Comparison of ENCODE assay signal across 1 cellular context in the genomic region with DNA sequence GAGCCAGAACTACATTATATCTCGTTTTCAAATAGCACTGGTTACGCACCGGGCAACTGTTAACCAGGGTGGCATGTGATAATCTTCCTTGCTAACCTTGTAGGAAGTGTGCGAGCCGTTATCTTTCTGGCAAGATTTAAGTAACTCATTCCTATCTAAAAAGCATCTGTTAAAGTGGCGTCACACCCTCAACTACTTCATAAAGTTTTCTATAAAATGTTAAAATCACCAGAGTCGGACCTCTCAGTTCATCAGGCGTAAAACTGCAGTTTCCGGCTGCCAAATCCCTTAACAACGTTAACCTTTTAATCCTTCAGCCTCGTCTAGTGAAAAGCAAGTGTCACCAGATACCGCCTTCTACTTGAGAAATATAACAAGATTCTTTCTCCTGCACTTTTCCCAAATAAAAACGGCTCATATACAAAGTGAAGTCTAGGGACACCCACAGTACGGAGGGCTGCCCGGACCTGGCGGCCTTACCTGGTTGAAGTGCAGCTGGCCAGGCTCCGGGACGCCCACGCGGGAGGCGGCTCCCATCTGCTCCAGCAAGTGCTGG.
TF ChIP-seq lines count a peak whose summit lies in the region.

No MANE protein-coding gene starts in this region.

TF ChIP-seq in K562, 482 proteins besides CTCF, POLR2A, EP300 and RAD21 (continued from another document):
- TF ChIP-seq, protein P1, sequence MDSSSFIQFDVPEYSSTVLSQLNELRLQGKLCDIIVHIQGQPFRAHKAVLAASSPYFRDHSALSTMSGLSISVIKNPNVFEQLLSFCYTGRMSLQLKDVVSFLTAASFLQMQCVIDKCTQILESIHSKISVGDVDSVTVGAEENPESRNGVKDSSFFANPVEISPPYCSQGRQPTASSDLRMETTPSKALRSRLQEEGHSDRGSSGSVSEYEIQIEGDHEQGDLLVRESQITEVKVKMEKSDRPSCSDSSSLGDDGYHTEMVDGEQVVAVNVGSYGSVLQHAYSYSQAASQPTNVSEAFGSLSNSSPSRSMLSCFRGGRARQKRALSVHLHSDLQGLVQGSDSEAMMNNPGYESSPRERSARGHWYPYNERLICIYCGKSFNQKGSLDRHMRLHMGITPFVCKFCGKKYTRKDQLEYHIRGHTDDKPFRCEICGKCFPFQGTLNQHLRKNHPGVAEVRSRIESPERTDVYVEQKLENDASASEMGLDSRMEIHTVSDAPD (CRISPR knock-in tag; IDR thresholded peaks at IDR 0.05) = no peak
- TF ChIP-seq DIDO1 (tag; IDR thresholded peaks at IDR 0.05; ENCODE audit: low read depth) (no peak), YY1 (IDR thresholded peaks at IDR 0.05; ENCODE audit: borderline replicate concordance in 1 of 3, control insufficient read depth in 1 of 3, extremely low read depth in 1 of 3, insufficient read depth in 3 of 3, insufficient read length in 1 of 3, insufficient replicate concordance in 2 of 3, low read depth in 1 of 3, low read length in 2 of 3) (no peak), ERF (CRISPR knock-in tag; IDR thresholded peaks at IDR 0.05) (no peak), RBM22 (IDR thresholded peaks at IDR 0.05; ENCODE audit: low read depth, low read length, poor library complexity, severe bottlenecking) (no peak), FUS (optimal IDR thresholded peaks at IDR 0.05; ENCODE audit: low read depth, low read length) (no peak), BRD9 (IDR thresholded peaks at IDR 0.05; ENCODE audit: low read depth, partially characterized antibody) (no peak), SMARCA4 (IDR thresholded peaks at IDR 0.05) (peak; percentile 49), SP1 (CRISPR knock-in tag; IDR thresholded peaks at IDR 0.05) (peak; percentile 42; the same call in 1 of the 2 replicates), ZC3H8 (IDR thresholded peaks at IDR 0.05) (no peak), ZNF436 (CRISPR knock-in tag; IDR thresholded peaks at IDR 0.05) (no peak), MED1 (CRISPR knock-in tag; IDR thresholded peaks at IDR 0.05; ENCODE audit: borderline replicate concordance) (no peak), ILK (tag; IDR thresholded peaks at IDR 0.05; ENCODE audit: borderline replicate concordance, low read depth) (no peak), ZNF644 (tag; IDR thresholded peaks at IDR 0.05; ENCODE audit: low read depth) (no peak), CHD4 (IDR thresholded peaks at IDR 0.05; ENCODE audit: insufficient read depth, insufficient replicate concordance, low read depth, low read length, poor library complexity, severe bottlenecking) (no peak), ZNF143 (CRISPR knock-in tag; IDR thresholded peaks at IDR 0.05) (no peak), RBM39 (optimal IDR thresholded peaks at IDR 0.05; ENCODE audit: low read depth, low read length) (no peak), GATAD2B (IDR thresholded peaks at IDR 0.05; ENCODE audit: borderline replicate concordance) (no peak), PTRF (tag; IDR thresholded peaks at IDR 0.05) (no peak), JUNB (CRISPR knock-in tag; conservative IDR thresholded peaks at IDR 0.05) (no peak), SAFB (IDR thresholded peaks at IDR 0.05; ENCODE audit: borderline replicate concordance, low read depth, low read length) (no peak)
- TF ChIP-seq, protein P2, sequence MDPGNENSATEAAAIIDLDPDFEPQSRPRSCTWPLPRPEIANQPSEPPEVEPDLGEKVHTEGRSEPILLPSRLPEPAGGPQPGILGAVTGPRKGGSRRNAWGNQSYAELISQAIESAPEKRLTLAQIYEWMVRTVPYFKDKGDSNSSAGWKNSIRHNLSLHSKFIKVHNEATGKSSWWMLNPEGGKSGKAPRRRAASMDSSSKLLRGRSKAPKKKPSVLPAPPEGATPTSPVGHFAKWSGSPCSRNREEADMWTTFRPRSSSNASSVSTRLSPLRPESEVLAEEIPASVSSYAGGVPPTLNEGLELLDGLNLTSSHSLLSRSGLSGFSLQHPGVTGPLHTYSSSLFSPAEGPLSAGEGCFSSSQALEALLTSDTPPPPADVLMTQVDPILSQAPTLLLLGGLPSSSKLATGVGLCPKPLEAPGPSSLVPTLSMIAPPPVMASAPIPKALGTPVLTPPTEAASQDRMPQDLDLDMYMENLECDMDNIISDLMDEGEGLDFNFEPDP (CRISPR knock-in tag; IDR thresholded peaks at IDR 0.05) = no peak
- TF ChIP-seq, protein P3, sequence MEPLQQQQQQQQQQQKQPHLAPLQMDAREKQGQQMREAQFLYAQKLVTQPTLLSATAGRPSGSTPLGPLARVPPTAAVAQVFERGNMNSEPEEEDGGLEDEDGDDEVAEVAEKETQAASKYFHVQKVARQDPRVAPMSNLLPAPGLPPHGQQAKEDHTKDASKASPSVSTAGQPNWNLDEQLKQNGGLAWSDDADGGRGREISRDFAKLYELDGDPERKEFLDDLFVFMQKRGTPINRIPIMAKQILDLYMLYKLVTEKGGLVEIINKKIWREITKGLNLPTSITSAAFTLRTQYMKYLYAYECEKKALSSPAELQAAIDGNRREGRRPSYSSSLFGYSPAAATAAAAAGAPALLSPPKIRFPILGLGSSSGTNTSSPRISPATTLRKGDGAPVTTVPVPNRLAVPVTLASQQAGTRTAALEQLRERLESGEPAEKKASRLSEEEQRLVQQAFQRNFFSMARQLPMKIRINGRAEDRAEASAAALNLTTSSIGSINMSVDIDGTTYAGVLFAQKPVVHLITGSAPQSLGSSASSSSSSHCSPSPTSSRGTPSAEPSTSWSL (CRISPR knock-in tag; IDR thresholded peaks at IDR 0.05; ENCODE audit: borderline replicate concordance) = no peak
- TF ChIP-seq, protein P4, sequence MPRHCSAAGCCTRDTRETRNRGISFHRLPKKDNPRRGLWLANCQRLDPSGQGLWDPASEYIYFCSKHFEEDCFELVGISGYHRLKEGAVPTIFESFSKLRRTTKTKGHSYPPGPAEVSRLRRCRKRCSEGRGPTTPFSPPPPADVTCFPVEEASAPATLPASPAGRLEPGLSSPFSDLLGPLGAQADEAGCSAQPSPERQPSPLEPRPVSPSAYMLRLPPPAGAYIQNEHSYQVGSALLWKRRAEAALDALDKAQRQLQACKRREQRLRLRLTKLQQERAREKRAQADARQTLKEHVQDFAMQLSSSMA (CRISPR knock-in tag; IDR thresholded peaks at IDR 0.05) = no peak
- TF ChIP-seq, protein P5, sequence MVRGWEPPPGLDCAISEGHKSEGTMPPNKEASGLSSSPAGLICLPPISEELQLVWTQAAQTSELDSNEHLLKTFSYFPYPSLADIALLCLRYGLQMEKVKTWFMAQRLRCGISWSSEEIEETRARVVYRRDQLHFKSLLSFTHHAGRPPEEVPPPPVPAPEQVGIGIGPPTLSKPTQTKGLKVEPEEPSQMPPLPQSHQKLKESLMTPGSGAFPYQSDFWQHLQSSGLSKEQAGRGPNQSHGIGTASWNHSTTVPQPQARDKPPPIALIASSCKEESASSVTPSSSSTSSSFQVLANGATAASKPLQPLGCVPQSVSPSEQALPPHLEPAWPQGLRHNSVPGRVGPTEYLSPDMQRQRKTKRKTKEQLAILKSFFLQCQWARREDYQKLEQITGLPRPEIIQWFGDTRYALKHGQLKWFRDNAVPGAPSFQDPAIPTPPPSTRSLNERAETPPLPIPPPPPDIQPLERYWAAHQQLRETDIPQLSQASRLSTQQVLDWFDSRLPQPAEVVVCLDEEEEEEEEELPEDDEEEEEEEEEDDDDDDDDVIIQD (CRISPR knock-in tag; IDR thresholded peaks at IDR 0.05) = no peak
- TF ChIP-seq, protein P6, sequence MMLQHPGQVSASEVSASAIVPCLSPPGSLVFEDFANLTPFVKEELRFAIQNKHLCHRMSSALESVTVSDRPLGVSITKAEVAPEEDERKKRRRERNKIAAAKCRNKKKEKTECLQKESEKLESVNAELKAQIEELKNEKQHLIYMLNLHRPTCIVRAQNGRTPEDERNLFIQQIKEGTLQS (IDR thresholded peaks at IDR 0.05) = no peak
- TF ChIP-seq, protein P6 (CRISPR knock-in tag; conservative IDR thresholded peaks at IDR 0.05) = no peak
- TF ChIP-seq, protein P7, sequence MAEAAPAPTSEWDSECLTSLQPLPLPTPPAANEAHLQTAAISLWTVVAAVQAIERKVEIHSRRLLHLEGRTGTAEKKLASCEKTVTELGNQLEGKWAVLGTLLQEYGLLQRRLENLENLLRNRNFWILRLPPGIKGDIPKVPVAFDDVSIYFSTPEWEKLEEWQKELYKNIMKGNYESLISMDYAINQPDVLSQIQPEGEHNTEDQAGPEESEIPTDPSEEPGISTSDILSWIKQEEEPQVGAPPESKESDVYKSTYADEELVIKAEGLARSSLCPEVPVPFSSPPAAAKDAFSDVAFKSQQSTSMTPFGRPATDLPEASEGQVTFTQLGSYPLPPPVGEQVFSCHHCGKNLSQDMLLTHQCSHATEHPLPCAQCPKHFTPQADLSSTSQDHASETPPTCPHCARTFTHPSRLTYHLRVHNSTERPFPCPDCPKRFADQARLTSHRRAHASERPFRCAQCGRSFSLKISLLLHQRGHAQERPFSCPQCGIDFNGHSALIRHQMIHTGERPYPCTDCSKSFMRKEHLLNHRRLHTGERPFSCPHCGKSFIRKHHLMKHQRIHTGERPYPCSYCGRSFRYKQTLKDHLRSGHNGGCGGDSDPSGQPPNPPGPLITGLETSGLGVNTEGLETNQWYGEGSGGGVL (CRISPR knock-in tag; IDR thresholded peaks at IDR 0.05) = no peak
